Comparison of ENCODE assay signal across 8 cellular contexts in the genomic region with DNA sequence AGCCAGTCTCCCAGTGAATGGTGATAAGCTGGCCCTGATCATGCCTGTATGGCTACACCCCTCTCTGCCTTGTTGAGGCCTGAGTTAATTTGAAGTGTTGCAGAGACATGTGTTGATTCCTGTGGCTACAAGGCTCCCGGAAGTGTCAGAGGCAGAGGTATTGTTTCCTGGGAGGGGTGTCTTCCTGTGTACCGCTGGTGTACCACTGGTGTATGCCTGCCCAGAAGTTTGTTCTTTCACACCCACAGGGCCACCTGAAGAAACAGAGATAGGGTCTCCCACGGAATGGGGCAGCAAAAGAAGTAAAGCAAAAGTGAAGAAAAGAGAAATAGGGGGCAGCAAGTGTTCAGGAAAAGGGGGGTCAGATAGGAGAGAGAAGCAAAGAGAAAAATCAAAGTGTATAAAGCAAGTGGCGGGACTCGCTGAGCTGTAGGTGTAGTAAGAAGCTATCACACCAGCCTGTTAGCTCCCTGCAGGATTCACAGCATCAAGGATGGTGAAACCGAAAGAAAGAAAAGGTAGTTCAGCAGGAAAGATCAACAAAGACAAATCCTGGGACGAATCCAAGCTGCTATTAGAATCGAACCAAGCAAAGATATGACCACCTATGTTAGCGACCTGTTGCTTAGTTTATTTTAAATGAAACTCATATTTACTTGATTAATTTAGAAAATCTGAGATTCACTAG. TPM values are rescaled to one million over a fixed set of nuclear protein-coding genes. Genes with fewer than 3 reads are reported as not detected.
A peak's percentile ranks its signal among the peaks of the same experiment; 100 is the strongest.
DNase-seq lines count a peak whose midpoint lies in the region; ATAC-seq and TF ChIP-seq lines count a peak whose summit lies in the region.

No MANE protein-coding gene starts in this region.

- POLR2A ChIA-PET in activated B cell treated with CpG ODN at 0.5 μM for 24 hours (lab: Charles Lee) = interaction anchor here (1.5 to 8.2 kb wide), 5 partner anchors 11 to 96 kb away, joined by 4 to 211 read pairs (median 75); a partner anchor contains a TSS

- H3K36me3 Mint-ChIP-seq in activated B cell treated with CpG ODN at 0.5 μM for 24 hours (ENCODE audit: low read depth) = peaks cover 42% of the 10 kb centered on the region

- intact Hi-C loops in activated B cell treated with CpG ODN at 0.5 μM for 24 hours (cut with micrococcal nuclease) (loop anchor here (5.0 kb wide), 1 partner anchor 35 kb away; no protein-coding TSS in a partner anchor), vagina (cut with DNase I) (no loop called here)

- no peak for TF ChIP-seq POLR2A in vagina (IDR thresholded peaks at IDR 0.05)

- H3K4me3 ChIP-seq in vagina = no peak overlapping the region

- no peak for TF ChIP-seq CTCF in activated B cell treated with CpG ODN at 0.5 μM for 24 hours (IDR thresholded peaks at IDR 0.05)
- no peak for TF ChIP-seq CTCF in vagina (IDR thresholded peaks at IDR 0.05)

- ATAC-seq in GM18907 (IDR thresholded peaks at IDR 0.05; ENCODE audit: unreplicated experiment) (peak; percentile 16), activated B cell treated with CpG ODN at 0.5 μM for 24 hours (ENCODE audit: low read depth) (no peak)

- in situ Hi-C loops in G401 (cut with HindIII; ENCODE audit: low sequenced_read_pairs) = no loop called here

- H3K27me3 Mint-ChIP-seq in activated B cell treated with CpG ODN at 0.5 μM for 24 hours = no peaks in the 10 kb centered on the region

- no peaks in the 10 kb centered on the region for H3K9me3 ChIP-seq in vagina

- peaks cover 6% of the 10 kb centered on the region for H3K9me3 Mint-ChIP-seq in activated B cell treated with CpG ODN at 0.5 μM for 24 hours

- no peak overlapping the region for H3K27ac ChIP-seq in vagina

- H3K4me1 Mint-ChIP-seq in activated B cell treated with CpG ODN at 0.5 μM for 24 hours = peaks cover 94% of the 10 kb centered on the region

- no peak for DNase-seq in activated B cell treated with CpG ODN at 0.5 μM for 24 hours
- peak; percentile 79 for DNase-seq in central memory CD4-positive, alpha-beta T cell
- peak; percentile 24 to 44 (median 24) for DNase-seq in stimulated activated CD4-positive, alpha-beta T cell treated with anti-CD3 and anti-CD28 coated beads, TNF-alpha, amount 100 ng/mL, for 1 hour (ENCODE audit: low read depth in 3 of 3, low spot score in 1 of 3)
- no peak for DNase-seq in GDM1 (lab: John Stamatoyannopoulos, UW)
- DNase-seq in vagina (ENCODE audit: extremely low spot score in 2 of 2) = no peak
- no peak for DNase-seq in NOMO-1 treated with dmso at 0.1 percent for 144 hours (lab: John Stamatoyannopoulos, UW; ENCODE audit: unreplicated experiment)
- DNase-seq in G401 (ENCODE audit: low spot score) = no peak

- CTCF ChIA-PET in activated B cell treated with CpG ODN at 0.5 μM for 24 hours (lab: Charles Lee) = interaction anchor here (1.1 kb wide), 1 partner anchor 280 kb away, joined by 6 read pairs; no protein-coding TSS in a partner anchor

- H3K36me3 ChIP-seq in vagina = no peaks in the 10 kb centered on the region

- H3K27ac Mint-ChIP-seq in activated B cell treated with CpG ODN at 0.5 μM for 24 hours = peak overlapping the region; percentile 95

- H3K27me3 ChIP-seq in vagina = no peaks in the 10 kb centered on the region

- peaks cover 28% of the 10 kb centered on the region for H3K4me1 ChIP-seq in vagina

- peak overlapping the region; percentile 79 for H3K4me3 Mint-ChIP-seq in activated B cell treated with CpG ODN at 0.5 μM for 24 hours

RNA-seq across cellular contexts. Expression of a gene that starts 36.6 kb away (rescaled TPM):
- total RNA-seq in activated B cell treated with CpG ODN at 0.5 μM for 24 hours = 158 and 184 TPM in 2 replicates
- 51.3 TPM for total RNA-seq in vagina
- 0.85 TPM in 1 of 2 replicates, not detected in the other for total RNA-seq in G401 (2014; rRNA removed; shearing (Covaris generic))

Comparison
In these comparisons a context has a peak if more than half of its experiments do, and no peak if none do; other contexts are left out.
1. DNase-seq: peak in central memory CD4-positive, alpha-beta T cell (single experiment) and stimulated activated CD4-positive, alpha-beta T cell treated with anti-CD3 and anti-CD28 coated beads, TNF-alpha, amount 100 ng/mL, for 1 hour (3 of 3); none in activated B cell treated with CpG ODN at 0.5 μM for 24 hours (single experiment), GDM1 (single experiment), vagina (0 of 2), NOMO-1 treated with dmso at 0.1 percent for 144 hours (single experiment) and G401 (single experiment).
2. RNA of a gene that starts 36.6 kb away (total RNA-seq): 158 to 184 TPM in activated B cell treated with CpG ODN at 0.5 μM for 24 hours and 51.3 TPM in vagina (single experiment); 0.85 TPM in G401; every median in the first group is over 10 times any median in the second.